31 cellular contexts compared by ENCODE assay signal in genomic region chr3:14767245-14767593, GRCh38. TPM values are rescaled to one million over a fixed set of nuclear protein-coding genes. Genes with fewer than 3 reads are reported as not detected.
"Had no signal": no experiment of that assay in that cellular context is flagged by ENCODE, and none has a peak within 500 bp of the region (broad histone marks: within the 10 kb centered on the region; RNA-seq: fewer than 3 reads in every experiment).

No MANE protein-coding gene starts in this region.

- H3K79me2 ChIP-seq: hepatocyte, parathyroid adenoma had no signal

- H3K4me1 ChIP-seq: adrenal gland, body of pancreas, parathyroid adenoma, psoas muscle, sigmoid colon had no signal

- ATAC-seq: activated CD4-positive, CD25-positive, alpha-beta regulatory T cell treated with anti-CD3 and anti-CD28 coated beads, Interleukin-2, amount 50 U/mL, for 24 hours; activated naive CD4-positive, alpha-beta T cell treated with anti-CD3 and anti-CD28 coated beads, Interleukin-2, amount 50 U/mL, for 72 hours; body of pancreas; left colon; naive thymus-derived CD4-positive, alpha-beta T cell; psoas muscle; T-helper 17 cell had no signal

- H3K27ac ChIP-seq: adrenal gland, body of pancreas, epithelial cell of prostate, hepatocyte, parathyroid adenoma, psoas muscle, sigmoid colon, WERI-Rb-1 had no signal

- H3K4me2 ChIP-seq: hepatocyte, smooth muscle cell had no signal

- H2AFZ ChIP-seq: hepatocyte, parathyroid adenoma had no signal

- H3K36me3 ChIP-seq: adrenal gland, sigmoid colon, WERI-Rb-1 had no signal

- H3K9ac ChIP-seq: parathyroid adenoma had no signal

- DNase-seq: activated CD4-positive, alpha-beta memory T cell treated with anti-CD3 and anti-CD28 coated beads, Interleukin-2, amount 10 ng/mL, durations not matched to agents 7 days and 5 days; activated CD4-positive, alpha-beta T cell treated with anti-CD3 and anti-CD28 coated beads, Interleukin-2, amount 10 ng/mL, durations not matched to agents 24 days and 14 days; activated CD8-positive, alpha-beta memory T cell treated with anti-CD3 and anti-CD28 coated beads, Interleukin-2, amount 50 U/mL, for 48 hours; activated naive CD4-positive, alpha-beta T cell; activated T-cell treated with anti-CD3 and anti-CD28 coated beads, Interleukin-2, amount 50 U/mL, for 24 hours; aorta; body of pancreas; dermis blood vessel endothelial cell; effector CD8-positive, alpha-beta T cell; kidney; left colon; midbrain; naive thymus-derived CD4-positive, alpha-beta T cell; occipital lobe; psoas muscle; sigmoid colon; stimulated activated CD4-positive, alpha-beta T cell treated with anti-CD3 and anti-CD28 coated beads, Interleukin-1b, Interleukin-23, amount 100 ng/mL, for 48 hours; stimulated activated CD4-positive, alpha-beta T cell treated with anti-CD3 and anti-CD28 coated beads, Interleukin-4, amount 100 ng/mL, for 4 hours; stimulated activated naive CD4-positive, alpha-beta T cell; T-helper 17 cell; T1000; trophoblast cell; WERI-Rb-1 had no signal

- H3K27me3 ChIP-seq: adrenal gland, body of pancreas, hepatocyte, sigmoid colon had no signal

- H3K4me3 ChIP-seq: adrenal gland, body of pancreas, hepatocyte, psoas muscle, sigmoid colon, smooth muscle cell had no signal

- H3K9me3 ChIP-seq: adrenal gland, body of pancreas, psoas muscle, sigmoid colon had no signal

RNA-seq across cellular contexts. Expression of gene FGD5, which starts 51.5 kb away (rescaled TPM):
- total RNA-seq: activated naive CD4-positive, alpha-beta T cell treated with anti-CD3 and anti-CD28 coated beads, Interleukin-2, amount 50 U/mL, for 72 hours; T-helper 17 cell had no signal
- polyA plus RNA-seq: naive thymus-derived CD4-positive, alpha-beta T cell; neural cell had no signal
